16 cellular contexts compared by ENCODE assay signal in genomic region chr18:22180722-22181121, GRCh38. TPM values are rescaled to one million over a fixed set of nuclear protein-coding genes. Genes with fewer than 3 reads are reported as not detected.
"Had no signal": no experiment of that assay in that cellular context is flagged by ENCODE, and none has a peak within 500 bp of the region (broad histone marks: within the 10 kb centered on the region; RNA-seq: fewer than 3 reads in every experiment).

No MANE protein-coding gene starts in this region.

- H3K27ac ChIP-seq: dorsolateral prefrontal cortex, WERI-Rb-1 had no signal

- H3K36me3 ChIP-seq: WERI-Rb-1 had no signal

- H3K4me3 ChIP-seq: dorsolateral prefrontal cortex had no signal

- DNase-seq: activated CD4-positive, alpha-beta T cell treated with anti-CD3 and anti-CD28 coated beads for 1 hour; activated CD4-positive, alpha-beta T cell treated with anti-CD3 and anti-CD28 coated beads, Interleukin-2, amount 50 U/mL, for 1 hour; activated gamma-delta T cell treated with Interleukin-2 at 50 U/mL for 16 hours; activated T-cell treated with anti-CD3 and anti-CD28 coated beads, Interleukin-2, amount 50 U/mL, for 1 hour; dorsolateral prefrontal cortex; effector memory CD8-positive, alpha-beta T cell; foreskin fibroblast; hippocampal formation; kidney glomerular epithelial cell; occipital lobe; spleen; stimulated activated CD4-positive, alpha-beta T cell treated with anti-CD3 and anti-CD28 coated beads, Interleukin-4, amount 100 ng/mL, for 1 hour; stimulated activated naive CD4-positive, alpha-beta T cell; T-cell; WERI-Rb-1 had no signal

- H3K9me3 ChIP-seq: spleen had no signal

- ATAC-seq: effector memory CD8-positive, alpha-beta T cell; T-cell had no signal

RNA-seq across cellular contexts. Expression of gene GATA6, which starts 11.3 kb away (rescaled TPM):
- polyA plus RNA-seq: neural cell had no signal
